Comparison of ENCODE assay signal across 17 cellular contexts in genomic region chr3:182567666-182568065, GRCh38.
DNase-seq lines count a peak whose midpoint lies in the region; TF ChIP-seq lines count a peak whose summit lies in the region.
"Had no signal": no experiment of that assay in that cellular context is flagged by ENCODE, and none has a peak within 500 bp of the region (broad histone marks: within the 10 kb centered on the region; RNA-seq: fewer than 3 reads in every experiment).

No MANE protein-coding gene starts in this region.

- no peaks in the 10 kb centered on the region for H3K27me3 ChIP-seq in stomach
- H3K27me3 ChIP-seq: gastroesophageal sphincter, Peyer's patch had no signal

- H3K36me3 Mint-ChIP-seq in mesothelial cell of epicardium: no peaks in the 10 kb centered on the region
- H3K36me3 Mint-ChIP-seq: activated CD4-positive, alpha-beta memory T cell treated with anti-CD3 and anti-CD28 coated beads for 36 hours; activated naive CD4-positive, alpha-beta T cell treated with anti-CD3 and anti-CD28 coated beads, Interleukin-2, amount 10 ng/mL, durations not matched to agents 7 days and 5 days had no signal

- H3K4me3 ChIP-seq in stomach: no peak overlapping the region
- H3K4me3 ChIP-seq: gastroesophageal sphincter, Peyer's patch had no signal

- H3K4me1 ChIP-seq in stomach: no peaks in the 10 kb centered on the region
- H3K4me1 ChIP-seq: Peyer's patch had no signal

- intact Hi-C loops in stomach (cut with DNase I; ENCODE audit: low total_unique reads): no loop called here

- WGBS in stomach, 5 donors: 45 to 71% (median 54%) methylated on average over 1 of the region's 1 CpG

- TF ChIP-seq CTCF in mesothelial cell of epicardium (IDR thresholded peaks at IDR 0.05; ENCODE audit: unreplicated experiment) (no peak), stomach (IDR thresholded peaks at IDR 0.05) (no peak)

- TF ChIP-seq EP300 in stomach (IDR thresholded peaks at IDR 0.05): no peak

- no peaks in the 10 kb centered on the region for H3K27me3 Mint-ChIP-seq in mesothelial cell of epicardium (ENCODE audit: low read depth)

- H3K4me1 Mint-ChIP-seq in mesothelial cell of epicardium: peaks cover 33% of the 10 kb centered on the region
- H3K4me1 Mint-ChIP-seq: activated naive CD4-positive, alpha-beta T cell treated with anti-CD3 and anti-CD28 coated beads, Interleukin-2, amount 10 ng/mL, durations not matched to agents 7 days and 5 days; B cell; T-helper 17 cell had no signal

- no peaks in the 10 kb centered on the region for H3K9me3 Mint-ChIP-seq in mesothelial cell of epicardium
- H3K9me3 Mint-ChIP-seq: activated CD4-positive, alpha-beta memory T cell treated with anti-CD3 and anti-CD28 coated beads for 36 hours; activated naive CD4-positive, alpha-beta T cell treated with anti-CD3 and anti-CD28 coated beads, Interleukin-2, amount 10 ng/mL, durations not matched to agents 7 days and 5 days had no signal

- H3K27ac ChIP-seq in caudate nucleus (ENCODE audit: low read depth, low read length) (peak overlapping the region; percentile 71), stomach (no peak overlapping the region)
- H3K27ac ChIP-seq: gastroesophageal sphincter, Peyer's patch had no signal

- H3K4me3 Mint-ChIP-seq in mesothelial cell of epicardium: no peak overlapping the region
- H3K4me3 Mint-ChIP-seq: activated CD4-positive, alpha-beta memory T cell treated with anti-CD3 and anti-CD28 coated beads for 36 hours; activated naive CD4-positive, alpha-beta T cell treated with anti-CD3 and anti-CD28 coated beads, Interleukin-2, amount 10 ng/mL, durations not matched to agents 7 days and 5 days; B cell; T-helper 17 cell had no signal

- no peak for TF ChIP-seq POLR2A in stomach (IDR thresholded peaks at IDR 0.05)

- DNase-seq in Ammon's horn (ENCODE audit: low spot score) (peak; percentile 60), M059J (ENCODE audit: low read depth) (peak; percentile 48), caudate nucleus (lab: John Stamatoyannopoulos, UW) (peak in 23 of 61 donors; percentile 0 to 65 (median 15)), mesothelial cell of epicardium (ENCODE audit: low spot score in 2 of 2, unreplicated experiment in 2 of 2) (no peak), UCSD-AML1 (lab: John Stamatoyannopoulos, UW; ENCODE audit: unreplicated experiment) (no peak), 8988T (no peak), stomach (no peak), epidermal melanocyte (ENCODE audit: insufficient read length, low spot score) (no peak)
- DNase-seq: activated CD4-positive, alpha-beta memory T cell treated with anti-CD3 and anti-CD28 coated beads for 36 hours; activated naive CD4-positive, alpha-beta T cell treated with anti-CD3 and anti-CD28 coated beads, Interleukin-2, amount 10 ng/mL, durations not matched to agents 7 days and 5 days; dermis blood vessel endothelial cell; NCI-H187 treated with DMSO at 0.1 percent for 48 hours; Peyer's patch; stimulated activated naive CD4-positive, alpha-beta T cell; T-helper 17 cell had no signal

- no peaks in the 10 kb centered on the region for H3K9me3 ChIP-seq in stomach
- H3K9me3 ChIP-seq: gastroesophageal sphincter had no signal

- no peaks in the 10 kb centered on the region for H3K36me3 ChIP-seq in stomach
- H3K36me3 ChIP-seq: gastroesophageal sphincter, Peyer's patch had no signal

- peak overlapping the region; percentile 57 for H3K27ac Mint-ChIP-seq in mesothelial cell of epicardium
- H3K27ac Mint-ChIP-seq: activated CD4-positive, alpha-beta memory T cell treated with anti-CD3 and anti-CD28 coated beads for 36 hours; activated naive CD4-positive, alpha-beta T cell treated with anti-CD3 and anti-CD28 coated beads, Interleukin-2, amount 10 ng/mL, durations not matched to agents 7 days and 5 days; B cell; T-helper 17 cell had no signal

Comparison
In these comparisons a context has a peak if more than half of its experiments do, and no peak if none do; other contexts are left out.
1. DNase-seq: peak in Ammon's horn (single experiment) and M059J (single experiment); none in mesothelial cell of epicardium (0 of 2), UCSD-AML1 (single experiment), 8988T (single experiment), stomach (single experiment) and epidermal melanocyte (single experiment).